Comparison of ENCODE assay signal across 14 cellular contexts in the genomic region with DNA sequence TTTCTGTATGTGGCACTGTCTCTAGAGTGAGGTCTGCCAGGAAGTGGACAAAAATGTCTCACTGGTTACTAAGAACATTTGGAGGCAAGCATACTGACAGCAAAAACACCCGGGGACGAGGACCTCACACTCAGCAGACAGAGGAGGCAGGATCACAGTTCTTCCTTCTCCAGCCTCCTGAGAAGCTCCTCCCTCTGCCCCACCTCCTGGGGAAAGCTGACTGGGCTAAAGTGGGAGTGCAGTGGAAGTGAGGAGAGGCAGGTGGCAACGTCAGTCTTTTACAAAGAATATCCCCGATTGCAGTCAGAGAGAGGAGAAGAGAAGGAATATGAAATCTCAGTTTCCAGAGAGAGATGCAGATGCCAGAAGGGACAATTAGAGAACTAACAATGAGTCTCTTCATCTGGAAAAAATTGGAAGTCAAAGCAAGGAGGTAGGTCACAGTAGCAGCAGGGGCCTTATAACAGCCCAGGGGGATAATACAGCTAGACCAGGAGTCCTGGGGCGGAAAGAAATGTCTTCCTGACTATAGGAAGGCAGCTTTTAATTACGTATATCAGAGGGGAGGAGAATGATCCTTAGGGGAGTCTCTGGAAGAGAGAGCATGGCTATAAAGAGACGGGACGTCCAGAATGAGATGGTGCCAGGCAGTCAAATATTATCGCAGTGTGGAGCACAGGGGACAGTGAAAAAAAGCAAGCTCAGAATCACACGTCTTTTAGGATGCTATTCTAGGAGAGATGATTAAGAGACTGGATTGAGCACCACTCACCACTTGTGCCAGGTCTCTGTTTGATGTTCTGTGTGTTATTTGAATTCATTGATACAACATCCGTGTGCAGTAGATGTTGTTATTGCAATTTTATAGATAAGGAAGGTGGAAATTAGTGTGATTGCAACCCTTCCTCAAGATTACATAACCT. TPM values are rescaled to one million over a fixed set of nuclear protein-coding genes. Genes with fewer than 3 reads are reported as not detected.
DNase-seq lines count a peak whose midpoint lies in the region; ATAC-seq, FAIRE-seq and TF ChIP-seq lines count a peak whose summit lies in the region.
"Had no signal": no experiment of that assay in that cellular context is flagged by ENCODE, and none has a peak within 500 bp of the region (broad histone marks: within the 10 kb centered on the region; RNA-seq: fewer than 3 reads in every experiment).

No MANE protein-coding gene starts in this region.

- no peaks in the 10 kb centered on the region for H3K79me2 ChIP-seq in H1 (ENCODE audit: control insufficient read depth in 1 of 2, insufficient read depth in 2 of 2, low read length in 2 of 2)

- TF ChIP-seq CTCF in A673 (conservative IDR thresholded peaks at IDR 0.05; ENCODE audit: low read depth, low read length) (no peak), H1 (IDR thresholded peaks at IDR 0.05; ENCODE audit: control extremely low read depth in 1 of 3, insufficient read depth in 1 of 3, low read depth in 1 of 3, low read length in 3 of 3) (no peak), transverse colon (IDR thresholded peaks at IDR 0.05) (no peak), natural killer cell (IDR thresholded peaks at IDR 0.05) (no peak)

- H3K27ac ChIP-seq in A673 (ENCODE audit: low read depth, low read length, poor library complexity, severe bottlenecking) (no peak overlapping the region), H1 (ENCODE audit: low read depth, low read length) (no peak overlapping the region), transverse colon (no peak overlapping the region)
- H3K27ac ChIP-seq: cardiac muscle cell had no signal

- no peaks in the 10 kb centered on the region for H3K79me1 ChIP-seq in H1 (ENCODE audit: low read depth, low read length)

- no peak overlapping the region for H2BK12ac ChIP-seq in H1 (ENCODE audit: low read depth, low read length)

- no peak overlapping the region for H3K23ac ChIP-seq in H1 (ENCODE audit: insufficient read length)

- H3K27me3 Mint-ChIP-seq in natural killer cell (ENCODE audit: low read depth in 2 of 2) = no peaks in the 10 kb centered on the region
- H3K27me3 Mint-ChIP-seq: naive B cell had no signal

- H3K27ac Mint-ChIP-seq in natural killer cell = no peak overlapping the region

- no peaks in the 10 kb centered on the region for H4K20me1 ChIP-seq in H1 (replicated peaks in 1 of 2; ENCODE audit: control insufficient read depth in 1 of 2, insufficient read depth in 2 of 2, low read length in 2 of 2)

- H2BK15ac ChIP-seq in H1 (ENCODE audit: low read length) = no peak overlapping the region

- H3K4me3 Mint-ChIP-seq in natural killer cell = no peak overlapping the region
- H3K4me3 Mint-ChIP-seq: naive B cell had no signal

- no peak overlapping the region for H4K8ac ChIP-seq in H1 (ENCODE audit: extremely low read depth, insufficient read depth, low read length)

- H3K14ac ChIP-seq in H1 (ENCODE audit: insufficient read length) = no peak overlapping the region

- H4K5ac ChIP-seq in H1 (ENCODE audit: insufficient read length, low read depth, low read length) = no peak overlapping the region

- no peak overlapping the region for H2AK5ac ChIP-seq in H1 (ENCODE audit: low read depth, low read length)

- POLR2A ChIA-PET in A673 (lab: Charles Lee; ENCODE audit: low non-redundant PET) = no interaction called here
- POLR2A ChIA-PET in H1 (lab: Charles Lee; ENCODE audit: partially characterized antibody) = interaction anchor here (0.9 to 2.3 kb wide), 2 partner anchors 10 to 11 kb away, joined by 3 to 9 read pairs; no protein-coding TSS in a partner anchor

- H3K9ac ChIP-seq in H1 (replicated peaks in 1 of 4; ENCODE audit: extremely low read depth in 1 of 4, low read depth in 3 of 4, low read length in 3 of 4) = no peak overlapping the region

- no peaks in the 10 kb centered on the region for H3K4me1 Mint-ChIP-seq in natural killer cell

- H3K27me3 ChIP-seq in A673 (replicated peaks; ENCODE audit: insufficient read depth, low read depth, low read length, poor library complexity) (no peaks in the 10 kb centered on the region), H1 (replicated peaks in 1 of 4; ENCODE audit: control insufficient read depth in 3 of 4, extremely low read depth in 1 of 4, insufficient read depth in 3 of 4, low read length in 3 of 4) (no peaks in the 10 kb centered on the region), transverse colon (no peaks in the 10 kb centered on the region)
- H3K27me3 ChIP-seq: cardiac muscle cell had no signal

- CTCF ChIA-PET in A673 (lab: Charles Lee) = no interaction called here
- CTCF ChIA-PET in H1 (lab: Charles Lee; ENCODE audit: partially characterized antibody) = interaction anchor here (0.9 to 2.4 kb wide), 13 partner anchors 10 to 284 kb away, joined by 3 to 14 read pairs (median 3); no protein-coding TSS in a partner anchor

- H4K91ac ChIP-seq in H1 (replicated peaks; ENCODE audit: insufficient read length, low read length) = no peak overlapping the region

- no peak for TF ChIP-seq EP300 in H1 (IDR thresholded peaks at IDR 0.05; ENCODE audit: borderline replicate concordance in 1 of 2, low read depth in 2 of 2, low read length in 2 of 2)
- no peak for TF ChIP-seq EP300 in transverse colon (IDR thresholded peaks at IDR 0.05; ENCODE audit: low read depth)

- TF ChIP-seq RAD21 in H1 (IDR thresholded peaks at IDR 0.05 in 1 of 2, conservative IDR thresholded peaks at IDR 0.05 in 1 of 2; ENCODE audit: low read depth in 2 of 2, low read length in 2 of 2) = no peak; a peak in 1 of 4 replicates

- DNase-seq in A673 (ENCODE audit: low spot score) (peak; percentile 24), LHCN-M2 (ENCODE audit: low read depth) (peak; percentile 27), H1 (ENCODE audit: low read depth in 1 of 2, low spot score in 2 of 2) (peak in 1 of 2 experiments; percentile 55), myocyte (ENCODE audit: low read depth) (peak; percentile 57), transverse colon (no peak), mucosa of gallbladder (ENCODE audit: low spot score) (no peak), natural killer cell (no peak)
- DNase-seq in effector CD8-positive, alpha-beta T cell (lab: John Stamatoyannopoulos, UW) = no peak
- DNase-seq: activated CD4-positive, alpha-beta T cell treated with anti-CD3 and anti-CD28 coated beads, Interleukin-2, amount 50 U/mL, for 48 hours; activated effector memory CD4-positive, alpha-beta T cell treated with Interleukin-2 at 50 U/mL for 16 hours; naive B cell; NCI-H1436 treated with DMSO at 0.1 percent for 48 hours; stimulated activated CD4-positive, alpha-beta T cell treated with anti-CD3 and anti-CD28 coated beads, Interleukin-15, amount 100 ng/mL, for 24 hours had no signal

- H3K4me1 ChIP-seq in A673 (ENCODE audit: insufficient read depth, low read length, poor library complexity, severe bottlenecking) (no peaks in the 10 kb centered on the region), H1 (replicated peaks in 1 of 4; ENCODE audit: control insufficient read depth in 3 of 4, insufficient read depth in 4 of 4, low read length in 3 of 4) (peaks cover 0 to 2% (median 0%) of the 10 kb centered on the region in 4 experiments; a peak in 1 of 7 replicates), transverse colon (no peaks in the 10 kb centered on the region)

- H3K36me3 ChIP-seq in A673 (ENCODE audit: insufficient read depth, low read length, poor library complexity, severe bottlenecking) (peaks cover 16% of the 10 kb centered on the region), H1 (ENCODE audit: control insufficient read depth in 2 of 4, insufficient read depth in 4 of 4, low read length in 3 of 4) (no peaks in the 10 kb centered on the region; a peak in 1 of 8 replicates), transverse colon (peaks cover 0 to 14% (median 0%) of the 10 kb centered on the region in 4 donors)

- no peak overlapping the region for H2BK120ac ChIP-seq in H1 (replicated peaks; ENCODE audit: low read depth, low read length)

- WGBS in H1 (ENCODE audit: extremely low coverage in 1 of 2, insufficient coverage in 1 of 2, insufficient read length in 1 of 2, insufficient replicate concordance in 2 of 2, low coverage in 1 of 2, low lambda C conversion rate in 2 of 2, missing lambda C conversion rate in 1 of 2), 2 experiments = 81% methylated on average over 11 of the region's 11 CpGs; no CpG with 5 or more reads in 1 of the 2 experiments
- 78 to 83% methylated on average over 7 to 11 of the region's 11 CpGs for WGBS in transverse colon (ENCODE audit: low coverage in 1 of 2), 2 donors

- in situ Hi-C loops in transverse colon (cut with MboI; ENCODE audit: low pct_ligation_motif_present in 1 of 4, low pct_unique_long_range_greater_than_20kb in 1 of 4, low sequenced_read_pairs in 3 of 4) = loop anchor here in 1 of 4 donors (25.0 kb wide), 1 partner anchor 113 kb away; no protein-coding TSS in a partner anchor

- no peak for ATAC-seq in natural killer cell

- no peaks in the 10 kb centered on the region for H3K9me3 Mint-ChIP-seq in natural killer cell
- H3K9me3 Mint-ChIP-seq: naive B cell had no signal

- intact Hi-C loops in A673 (cut with micrococcal nuclease; ENCODE audit: unreplicated experiment) (no loop called here), transverse colon (cut with DNase I; ENCODE audit: low total_unique reads) (no loop called here), natural killer cell (cut with micrococcal nuclease) (no loop called here)

- H3K9me3 ChIP-seq in A673 (ENCODE audit: low read depth, low read length, poor library complexity, severe bottlenecking) = no peaks in the 10 kb centered on the region
- no peaks in the 10 kb centered on the region for H3K9me3 ChIP-seq in H1 (ENCODE audit: insufficient read depth in 2 of 2, low read depth in 1 of 2, low read length in 1 of 2)
- no peaks in the 10 kb centered on the region for H3K9me3 ChIP-seq in transverse colon

- TF ChIP-seq POLR2A in H1 (IDR thresholded peaks at IDR 0.05; ENCODE audit: control extremely low read depth in 1 of 2, low read depth in 2 of 2, low read length in 2 of 2) = no peak
- no peak for TF ChIP-seq POLR2A in transverse colon (IDR thresholded peaks at IDR 0.05)

- BruUV-seq in A673 (replicated peaks; lab: Mats Ljungman, UMichigan) = no TSS peak

- no peaks in the 10 kb centered on the region for H3K23me2 ChIP-seq in H1 (ENCODE audit: low read depth, low read length)

- H2AFZ ChIP-seq in H1 (ENCODE audit: low read length) = no peak overlapping the region

- peaks cover 6% of the 10 kb centered on the region for H3K36me3 Mint-ChIP-seq in natural killer cell

- H2BK5ac ChIP-seq in H1 (ENCODE audit: low read depth, low read length) = no peak overlapping the region

- H3K4me3 ChIP-seq in A673 (ENCODE audit: low read depth, low read length, poor library complexity, severe bottlenecking) (no peak overlapping the region), H1 (ENCODE audit: extremely low read depth in 1 of 4, insufficient read depth in 2 of 4, low read depth in 3 of 4, low read length in 4 of 4) (no peak overlapping the region), transverse colon (no peak overlapping the region)
- H3K4me3 ChIP-seq: cardiac muscle cell had no signal

- no peak overlapping the region for H3K4ac ChIP-seq in H1 (replicated peaks; ENCODE audit: insufficient read length, low read depth, low read length)

- no peak overlapping the region for H3K4me2 ChIP-seq in H1 (ENCODE audit: insufficient read depth in 1 of 2, low read depth in 2 of 2, low read length in 2 of 2)

- no peak for FAIRE-seq in H1 (lab: Jason Lieb, UNC)

- H3K18ac ChIP-seq in H1 (ENCODE audit: extremely low read depth, low read length) = no peak overlapping the region

- no peak overlapping the region for H2BK20ac ChIP-seq in H1 (ENCODE audit: low read length)

- no peak overlapping the region for H3K56ac ChIP-seq in H1 (replicated peaks; ENCODE audit: insufficient read length, low read depth, low read length)

RNA-seq across cellular contexts. Expression of a gene that starts 47.2 kb away (rescaled TPM):
- total RNA-seq in A673 (2021) (37.5 and 40.0 TPM in 2 replicates), LHCN-M2 (2014; rRNA removed) (46.0 and 48.9 TPM in 2 replicates), myocyte (26.6 and 35.0 TPM in 2 replicates), transverse colon (10 to 100 TPM; 27.2 to 38.2 (median 30.9) TPM), mucosa of gallbladder (18.0 TPM), natural killer cell (10 to 100 TPM; 13.2 to 19.5 (median 16.0) TPM)
- polyA plus RNA-seq in LHCN-M2 (2012) = 15.3 TPM
- 27.4 and 29.2 TPM in 2 replicates for total RNA-seq in H1 (2021; fragmentation: NEBNext Ultra II Directional; extraction: Animal tissue kit (Norgen Biotek cat#: 25700))
- polyA plus RNA-seq in H1 (2011; rRNA removed) = 1.3 and 1.6 TPM in 2 replicates
- 6.9 TPM for polyA plus RNA-seq in H1 (2011; cell fraction: cytosol; rRNA removed)
- 1.6 TPM for polyA plus RNA-seq in H1 (2011; cell fraction: nucleus; rRNA removed)
- 28.0 to 46.2 TPM (median 31.8 TPM) in 4 replicates for polyA plus RNA-seq in H1 (2012, experiment 1 of 2)
- 4.0 TPM for polyA plus RNA-seq in H1 (2012, experiment 2 of 2)
- polyA plus RNA-seq in H1 (2013, experiment 1 of 2) = 27.7 TPM
- 28.2 TPM for polyA plus RNA-seq in H1 (2013, experiment 2 of 2)
- 5.2 and 5.3 TPM in 2 replicates for polyA minus RNA-seq in H1 (2011; rRNA and poly(A)+ RNA removed)
- polyA minus RNA-seq in H1 (2011; cell fraction: cytosol; rRNA and poly(A)+ RNA removed) = 6.2 TPM
- 4.5 TPM for polyA minus RNA-seq in H1 (2011; cell fraction: nucleus; rRNA and poly(A)+ RNA removed)
- polyA plus RNA-seq in myocyte (2012) = 11.3 TPM

Comparison
In these comparisons a context has a peak if more than half of its experiments do, and no peak if none do; other contexts are left out.
1. DNase-seq: peak in A673 (single experiment), LHCN-M2 (single experiment) and myocyte (single experiment); none in effector CD8-positive, alpha-beta T cell (single experiment), transverse colon (single experiment), mucosa of gallbladder (single experiment) and natural killer cell (single experiment).